10 cellular contexts compared by ENCODE assay signal in the genomic region with DNA sequence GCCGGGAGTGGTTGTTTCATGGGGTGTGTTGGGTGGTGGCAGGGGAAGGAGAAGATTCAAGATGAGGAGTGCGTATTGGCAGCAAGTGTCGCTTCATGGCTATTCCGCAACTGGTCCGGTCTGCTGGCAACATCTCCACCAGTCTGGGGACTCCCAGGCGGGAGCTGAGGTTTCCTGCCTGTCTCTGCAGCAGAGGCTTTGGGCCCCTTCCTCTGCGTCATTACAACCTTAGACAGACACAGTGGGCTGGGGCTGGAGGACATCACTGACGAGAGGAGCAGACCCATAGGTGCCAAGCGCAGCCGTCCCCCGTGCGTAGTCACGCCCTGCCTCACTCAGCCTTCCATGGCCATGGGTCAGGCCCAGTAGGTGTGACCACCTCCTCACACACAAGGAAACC. TPM values are rescaled to one million over a fixed set of nuclear protein-coding genes. Genes with fewer than 3 reads are reported as not detected.
A peak's percentile ranks its signal among the peaks of the same experiment; 100 is the strongest.
DNase-seq lines count a peak whose midpoint lies in the region; ATAC-seq, FAIRE-seq and TF ChIP-seq lines count a peak whose summit lies in the region.
"Had no signal": no experiment of that assay in that cellular context is flagged by ENCODE, and none has a peak within 500 bp of the region (broad histone marks: within the 10 kb centered on the region; RNA-seq: fewer than 3 reads in every experiment).

No MANE protein-coding gene starts in this region.

- H3K4me1 ChIP-seq in GM12878 (ENCODE audit: control insufficient read depth, insufficient read depth, low read length): peaks cover 53% of the 10 kb centered on the region

- SMC1A ChIA-PET in GM12878 (lab: Charles Lee; ENCODE audit: uncharacterized antibody, unreplicated experiment): no interaction called here

- POLR2A ChIA-PET in GM12878 (lab: Charles Lee): no interaction called here

- no peak for TF ChIP-seq POLR2A in GM12878 (IDR thresholded peaks at IDR 0.05; ENCODE audit: low read depth, low read length)

- no TSS peak for BruUV-seq in GM12878 (replicated peaks; lab: Mats Ljungman, UMichigan)

- H4K20me1 ChIP-seq in SU-DHL-6 (ENCODE audit: low read depth, low read length) (no peaks in the 10 kb centered on the region), GM12878 (ENCODE audit: control insufficient read depth, insufficient read depth) (no peaks in the 10 kb centered on the region)

- ATAC-seq in GM18868 (IDR thresholded peaks at IDR 0.05; ENCODE audit: unreplicated experiment): peak; percentile 37
- ATAC-seq in GM12878: no peak
- no peak for ATAC-seq in HG03460 (IDR thresholded peaks at IDR 0.05; ENCODE audit: unreplicated experiment)
- no peak for ATAC-seq in HG03097 (IDR thresholded peaks at IDR 0.05; ENCODE audit: low FRiP score, unreplicated experiment)
- ATAC-seq in Right ventricle myocardium inferior: no peak

- H3K4me2 ChIP-seq in SU-DHL-6 (ENCODE audit: low read depth, low read length, poor library complexity, severe bottlenecking) (no peak overlapping the region), GM12878 (ENCODE audit: control insufficient read depth, insufficient read depth) (peak overlapping the region; percentile 6; the same call in 1 of the 2 replicates)

- in situ Hi-C loops in GM12878 (cut with MboI): no loop called here
- in situ Hi-C loops in GM13977 (cut with MboI; ENCODE audit: low pct_unique_long_range_greater_than_20kb, low sequenced_read_pairs, unreplicated experiment): no loop called here

- H3K9ac ChIP-seq in SU-DHL-6 (ENCODE audit: low read length): no peak overlapping the region
- no peak overlapping the region for H3K9ac ChIP-seq in GM12878 (ENCODE audit: control insufficient read depth, insufficient read depth, low read length)

- RAD21 ChIA-PET in GM12878 (lab: Charles Lee; ENCODE audit: unreplicated experiment): no interaction called here

- no peak for FAIRE-seq in GM12878 (lab: Jason Lieb, UNC)
- FAIRE-seq: GM19239 had no signal

- 7% methylated on average over 13 of the region's 13 CpGs for WGBS in GM12878 (ENCODE audit: insufficient coverage, insufficient replicate concordance, low lambda C conversion rate, missing lambda C conversion rate)

- DNase-seq in GM12878 (ENCODE audit: low read depth, low spot score): no peak
- DNase-seq in stimulated activated CD8-positive, alpha-beta memory T cell treated with anti-CD3 and anti-CD28 coated beads, Interleukin-12 subunit alpha, Interleukin-12 subunit beta, amount 100 ng/mL, for 1 hour (ENCODE audit: low read depth): peak; percentile 5
- DNase-seq in GM13977 (ENCODE audit: low spot score): no peak
- no peak for DNase-seq in Right ventricle myocardium inferior (ENCODE audit: missing footprints)
- DNase-seq: NCI-H2227 treated with DMSO at 0.1 percent for 48 hours had no signal

- H3K4me3 ChIP-seq in SU-DHL-6 (ENCODE audit: insufficient read depth, low read length, poor library complexity, severe bottlenecking) (no peak overlapping the region), GM12878 (no peak overlapping the region)

- no peaks in the 10 kb centered on the region for H3K36me3 ChIP-seq in SU-DHL-6 (ENCODE audit: low read length)
- peaks cover 7 to 17% of the 10 kb centered on the region in 2 experiments; a peak in 3 of 4 replicates for H3K36me3 ChIP-seq in GM12878 (ENCODE audit: control insufficient read depth in 2 of 2, insufficient read depth in 2 of 2, low read length in 1 of 2)

- no peaks in the 10 kb centered on the region for H3K9me2 ChIP-seq in SU-DHL-6 (replicated peaks; ENCODE audit: insufficient read depth, low read length)

- H2AFZ ChIP-seq in SU-DHL-6 (ENCODE audit: low read depth, low read length, severe bottlenecking) (no peak overlapping the region), GM12878 (ENCODE audit: control insufficient read depth, low read depth, low read length) (no peak overlapping the region)

- peaks cover 48% of the 10 kb centered on the region for H3F3A ChIP-seq in SU-DHL-6 (ENCODE audit: insufficient read depth)

- no peaks in the 10 kb centered on the region for H3K9me3 ChIP-seq in SU-DHL-6 (ENCODE audit: insufficient read depth, low read length)
- no peaks in the 10 kb centered on the region for H3K9me3 ChIP-seq in GM12878 (replicated peaks; ENCODE audit: control insufficient read depth, insufficient read depth, low read length)

- no peak for TF ChIP-seq EP300 in GM12878 (IDR thresholded peaks at IDR 0.05; ENCODE audit: borderline replicate concordance in 1 of 2, control insufficient read depth in 1 of 2, low read depth in 2 of 2, low read length in 2 of 2)

- H3K27me3 ChIP-seq in SU-DHL-6 (ENCODE audit: low read length) (no peaks in the 10 kb centered on the region), GM12878 (replicated peaks in 1 of 2; ENCODE audit: control insufficient read depth in 2 of 2, insufficient read depth in 2 of 2, low read length in 1 of 2) (no peaks in the 10 kb centered on the region)

- H3K79me2 ChIP-seq in SU-DHL-6 (ENCODE audit: insufficient read depth, low read length): no peaks in the 10 kb centered on the region; the same call in 1 of the 2 replicates
- peaks cover 10% of the 10 kb centered on the region for H3K79me2 ChIP-seq in GM12878 (ENCODE audit: control insufficient read depth, insufficient read depth, low read length)

- CTCF ChIA-PET in GM12878 (lab: Yijun Ruan, JAX): interaction anchor here (1.0 kb wide), 1 partner anchor 32 kb away, joined by 3 read pairs; no protein-coding TSS in a partner anchor

- H3K27ac ChIP-seq in SU-DHL-6 (ENCODE audit: low read depth, low read length) (peak overlapping the region; percentile 99), GM12878 (ENCODE audit: control insufficient read depth, insufficient read depth) (peak overlapping the region; percentile 63; the same call in 1 of the 2 replicates)

- TF ChIP-seq CTCF in SU-DHL-6 (IDR thresholded peaks at IDR 0.05; ENCODE audit: insufficient read depth, low read length, poor library complexity, severe bottlenecking) (no peak), GM12878 (IDR thresholded peaks at IDR 0.05 in 2 of 3, conservative IDR thresholded peaks at IDR 0.05 in 1 of 3; ENCODE audit: control insufficient read depth in 2 of 3, extremely low read depth in 1 of 3, insufficient read depth in 1 of 3, low read depth in 3 of 3, low read length in 3 of 3) (no peak), GM13977 (IDR thresholded peaks at IDR 0.05; ENCODE audit: extremely low read depth, insufficient read depth, missing control alignments) (no peak)

- TF ChIP-seq RAD21 in GM12878 (IDR thresholded peaks at IDR 0.05; ENCODE audit: insufficient read depth, low read depth, low read length): no peak

- intact Hi-C loops in GM12878 (cut with micrococcal nuclease; ENCODE audit: unreplicated experiment): loop anchor here (5.0 kb wide), 1 partner anchor 423 kb away; the partner anchor contains the start of gene MSH2
- intact Hi-C loops in Right ventricle myocardium inferior (cut with DNase I): no loop called here

TF ChIP-seq in GM12878, 131 proteins besides CTCF, POLR2A, EP300 and RAD21:
- TF ChIP-seq EED (IDR thresholded peaks at IDR 0.05; ENCODE audit: low read depth) (peak; percentile 73), CHD4 (IDR thresholded peaks at IDR 0.05) (no peak), CREM (IDR thresholded peaks at IDR 0.05; ENCODE audit: low read depth) (0 out of 2 replicates have a peak, but pooled peaks have one; percentile 58), RCOR1 (conservative IDR thresholded peaks at IDR 0.05; ENCODE audit: low read depth, low read length) (no peak), EGR1 (IDR thresholded peaks at IDR 0.05; ENCODE audit: borderline replicate concordance in 1 of 2, low read depth in 2 of 2, low read length in 2 of 2) (0 out of 3 replicates have a peak, but pooled peaks of 1 of the 2 experiments have one; percentile 11), ETV6 (conservative IDR thresholded peaks at IDR 0.05 in 1 of 2, IDR thresholded peaks at IDR 0.05 in 1 of 2; ENCODE audit: borderline replicate concordance in 1 of 2, low read depth in 1 of 2) (0 out of 4 replicates have a peak, but pooled peaks of 1 of the 2 experiments have one; percentile 27), SRF (IDR thresholded peaks at IDR 0.05; ENCODE audit: low read depth in 2 of 2, low read length in 2 of 2) (0 out of 4 replicates have a peak, but pooled peaks of 1 of the 2 experiments have one; percentile 14)

RNA-seq across cellular contexts. Expression of gene TTC7A, which starts 38.6 kb away (rescaled TPM):
- 82.8 and 96.3 TPM in 2 replicates for total RNA-seq in GM12878 (2013; cell fraction: nucleolus; rRNA removed)
- total RNA-seq in GM12878 (2014; rRNA removed) (32.3 and 32.5 TPM in 2 replicates), GM12878 (2014; rRNA removed; fragmentation: Illumina TruSeq; extraction: Trizol) (13.4 and 13.8 TPM in 2 replicates), GM12878 (2021) (50.8 and 51.6 TPM in 2 replicates), Right ventricle myocardium inferior (9.8 TPM)
- 9.5 TPM for polyA plus RNA-seq in GM12878 (2011; ENCODE audit: low read depth)
- polyA plus RNA-seq in GM12878 (2011; rRNA removed) (9.8 and 18.7 TPM in 2 replicates), GM12878 (2014; fragmentation: Illumina TruSeq; extraction: Trizol) (12.4 and 25.4 TPM in 2 replicates), GM12878 (2014; fragmentation: Nextera tagmentation; extraction: Ambion mirVana) (1 to 10 TPM; 2.1 to 3.5 TPM), GM12878 (2014; rRNA removed) (28.3 and 28.8 TPM in 2 replicates), GM12878 (2016; fragmentation: Nextera tagmentation; extraction: Ambion mirVana) (10 to 100 TPM in 1 of 2 experiments, 1 to 10 TPM in 1; 7.5 to 24.2 TPM)
- polyA plus RNA-seq in GM12878 (2011; cell fraction: cytosol; rRNA removed): 23.4 and 25.5 TPM in 2 replicates
- polyA plus RNA-seq in GM12878 (2011; cell fraction: nucleus; rRNA removed): 62.3 and 80.4 TPM in 2 replicates
- 22.5 and 22.9 TPM in 2 replicates for polyA plus RNA-seq in GM12878 (2012)
- polyA minus RNA-seq in GM12878 (2011; rRNA and poly(A)+ RNA removed): 25.9 and 47.3 TPM in 2 replicates
- 10.2 and 13.3 TPM in 2 replicates for polyA minus RNA-seq in GM12878 (2011; cell fraction: cytosol; rRNA and poly(A)+ RNA removed)
- 30.1 and 47.2 TPM in 2 replicates for polyA minus RNA-seq in GM12878 (2011; cell fraction: nucleus; rRNA and poly(A)+ RNA removed)
